In the genomic region with DNA sequence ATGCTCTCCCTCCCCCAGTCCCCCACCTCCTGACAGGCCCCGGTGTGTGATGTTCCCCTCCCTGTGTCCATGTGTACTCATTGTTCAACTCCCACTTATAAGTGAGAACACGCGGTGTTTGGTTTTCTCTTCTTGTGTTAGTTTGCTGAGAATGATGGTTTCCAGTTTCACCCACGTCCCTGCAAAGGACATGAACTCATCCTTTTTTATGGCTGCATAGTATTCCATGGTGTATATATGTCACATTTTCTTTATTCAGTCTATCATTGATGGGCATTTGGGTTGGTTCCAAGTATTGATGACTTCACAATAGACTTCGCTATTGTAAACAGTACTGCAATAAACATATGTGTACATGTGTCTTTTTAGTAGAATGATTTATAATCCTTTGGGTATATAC, we compare ENCODE assay signal across 2 cellular contexts.
DNase-seq lines count a peak whose midpoint lies in the region; ATAC-seq, FAIRE-seq and TF ChIP-seq lines count a peak whose summit lies in the region.
"Not testable (repeated sequence)": the region's sequence is repeated elsewhere in the genome, so short reads cannot be mapped to it uniquely, and the experiment has no call there.

No MANE protein-coding gene starts in this region.

- ATAC-seq in K562 = not testable (repeated sequence)

- not testable (repeated sequence) for H2AFZ ChIP-seq in K562 (ENCODE audit: low read depth, low read length)

- H3K4me2 ChIP-seq in K562 (ENCODE audit: insufficient read depth, low read length) = not testable (repeated sequence)

- in situ Hi-C loops in K562 (cut with MboI) = not testable (repeated sequence)

- WGBS in K562 (ENCODE audit: insufficient coverage, low coverage, missing lambda C conversion rate) = 97% methylated on average over 5 of the region's 5 CpGs

- TF ChIP-seq RAD21 in K562 (CRISPR knock-in tag; conservative IDR thresholded peaks at IDR 0.05 in 1 of 2, IDR thresholded peaks at IDR 0.05 in 1 of 2) = not testable (repeated sequence)

- POLR2A ChIA-PET in HEK293 (lab: Yijun Ruan, JAX); K562 (lab: Yijun Ruan, JAX): not testable (repeated sequence)

- H4K20me1 ChIP-seq in K562 (replicated peaks; ENCODE audit: control insufficient read depth, insufficient read depth, low read length) = not testable (repeated sequence)

- BruUV-seq in K562 (replicated peaks; lab: Mats Ljungman, UMichigan) = not testable (repeated sequence)

- intact Hi-C loops in K562 (cut with micrococcal nuclease) = not testable (repeated sequence)

- not testable (repeated sequence) for H3K9me1 ChIP-seq in K562 (ENCODE audit: control insufficient read depth, insufficient read depth, low read length)

- not testable (repeated sequence) for H3K27ac ChIP-seq in HEK293 (ENCODE audit: extremely low read depth, low read depth, low read length); K562 (ENCODE audit: extremely low read depth, low read depth, low read length)

- not testable (repeated sequence) for H3K27me3 ChIP-seq in K562 (ENCODE audit: control insufficient read depth in 2 of 2, insufficient read depth in 2 of 2, low read length in 2 of 2)

- CTCF ChIA-PET in HEK293 (lab: Yijun Ruan, JAX); K562 (lab: Yijun Ruan, JAX; ENCODE audit: low intra/inter-chr PET ratio): not testable (repeated sequence)

- not testable (repeated sequence) for H3K4me3 ChIP-seq in HEK293 (ENCODE audit: low read depth, low read length); K562

- not testable (repeated sequence) for TF ChIP-seq CTCF in HEK293 (tag by site-specific recombination; IDR thresholded peaks at IDR 0.05); K562 (IDR thresholded peaks at IDR 0.05 in 2 of 3, conservative IDR thresholded peaks at IDR 0.05 in 1 of 3; ENCODE audit: insufficient read depth in 2 of 3, low read depth in 1 of 3, low read length in 3 of 3)

- not testable (repeated sequence) for H3K79me2 ChIP-seq in K562 (ENCODE audit: control insufficient read depth, insufficient read depth, low read length)

- FAIRE-seq in K562 (lab: Jason Lieb, UNC) = not testable (repeated sequence)

- not testable (repeated sequence) for TF ChIP-seq POLR2A in K562 (conservative IDR thresholded peaks at IDR 0.05)

- H3K36me3 ChIP-seq in HEK293 (ENCODE audit: control insufficient read depth in 2 of 2, insufficient read depth in 1 of 2, low read length in 2 of 2) = peaks cover 13 to 38% of the 10 kb centered on the region in 2 experiments
- peaks cover 23% of the 10 kb centered on the region; the same call in 2 of the 3 replicates for H3K36me3 ChIP-seq in K562 (ENCODE audit: control insufficient read depth, insufficient read depth, low read length)

- not testable (repeated sequence) for TF ChIP-seq EP300 in K562 (IDR thresholded peaks at IDR 0.05; ENCODE audit: low read length)

- H3K9ac ChIP-seq in K562 (ENCODE audit: insufficient read depth in 1 of 2, low read depth in 2 of 2, low read length in 2 of 2) = not testable (repeated sequence)

- not testable (repeated sequence) for H3K4me1 ChIP-seq in HEK293 (ENCODE audit: control insufficient read depth, insufficient read depth, low read length); K562 (replicated peaks in 1 of 2; ENCODE audit: control insufficient read depth in 2 of 2, insufficient read depth in 2 of 2, low read length in 2 of 2)

- not testable (repeated sequence) for H3K9me3 ChIP-seq in HEK293 (ENCODE audit: control insufficient read depth, insufficient read depth, low read depth, low read length); K562 (replicated peaks; ENCODE audit: control insufficient read depth, insufficient read depth, low read depth, low read length)

- DNase-seq in K562 (ENCODE audit: extremely low read depth in 1 of 4, low spot score in 3 of 4) = not testable (repeated sequence)

TF ChIP-seq in HEK293, 187 proteins besides CTCF, POLR2A, EP300 and RAD21:
- TF ChIP-seq ZNF146 (tag by site-specific recombination; IDR thresholded peaks at IDR 0.05) = peak; percentile 91
TF ChIP-seq in HEK293: peak in this region for 1; not testable (repeated sequence) for 186.

TF ChIP-seq in K562, 482 proteins besides CTCF, POLR2A, EP300 and RAD21:
- TF ChIP-seq ZNF146 (CRISPR knock-in tag; IDR thresholded peaks at IDR 0.05; ENCODE audit: unreplicated experiment) = peak; percentile 89
